Comparison of ENCODE assay signal across 16 cellular contexts in the genomic region with DNA sequence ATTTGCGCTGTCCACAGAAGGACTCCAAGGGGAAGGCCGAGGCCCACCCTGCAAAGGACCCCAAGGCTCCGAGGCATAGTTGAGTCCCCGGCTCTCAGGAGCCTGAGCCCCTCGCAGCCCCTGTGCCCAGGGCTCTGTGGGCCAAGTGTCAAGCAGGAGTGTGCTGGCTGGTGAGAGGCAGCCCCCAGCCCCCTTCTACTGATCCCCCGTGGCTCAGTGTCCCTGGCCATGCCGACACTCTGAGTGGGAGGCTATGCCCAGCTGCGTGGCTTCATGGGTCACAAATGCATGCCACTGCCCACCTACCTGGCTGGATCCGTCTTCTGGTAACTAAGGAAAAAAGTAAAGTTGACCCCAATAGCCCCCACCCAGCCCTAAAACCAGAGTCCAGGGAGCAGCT.
DNase-seq lines count a peak whose midpoint lies in the region; TF ChIP-seq lines count a peak whose summit lies in the region.
"Had no signal": no experiment of that assay in that cellular context is flagged by ENCODE, and none has a peak within 500 bp of the region (broad histone marks: within the 10 kb centered on the region; RNA-seq: fewer than 3 reads in every experiment).

No MANE protein-coding gene starts in this region.

- H2AFZ ChIP-seq in osteoblast (ENCODE audit: low read length), result no peak overlapping the region
- no peak overlapping the region for H2AFZ ChIP-seq in hepatocyte
- H2AFZ ChIP-seq: PC-9 had no signal

- peaks cover 5 to 99% of the 10 kb centered on the region in 2 donors for H3K4me1 ChIP-seq in right atrium auricular region
- H3K4me1 ChIP-seq in osteoblast (ENCODE audit: insufficient read depth, low read length), result peaks cover 14% of the 10 kb centered on the region
- peaks cover 0 to 98% (median 46%) of the 10 kb centered on the region in 4 donors for H3K4me1 ChIP-seq in tibial nerve
- no peaks in the 10 kb centered on the region for H3K4me1 ChIP-seq in hepatocyte (ENCODE audit: insufficient read depth)
- H3K4me1 ChIP-seq: Caco-2 had no signal

- H3K4me1 Mint-ChIP-seq in dendritic cell treated with granulocyte-macrophage colony-stimulating factor and Interleukin-4, amounts not matched to agents 40 ng/mL and 50 ng/mL, for 4 days (ENCODE audit: low read depth), result peaks cover 56% of the 10 kb centered on the region
- H3K4me1 Mint-ChIP-seq: CD4-positive, CD25-positive, alpha-beta regulatory T cell had no signal

- no peaks in the 10 kb centered on the region for H3K9me3 Mint-ChIP-seq in dendritic cell treated with granulocyte-macrophage colony-stimulating factor and Interleukin-4, amounts not matched to agents 40 ng/mL and 50 ng/mL, for 4 days

- POLR2A ChIA-PET in RWPE1 (lab: Yijun Ruan, JAX; ENCODE audit: low non-redundant PET), result no interaction called here

- DNase-seq in right atrium auricular region (ENCODE audit: low spot score) (no peak), osteoblast (ENCODE audit: insufficient read length, low spot score, missing footprints) (peak; percentile 30), tibial nerve (ENCODE audit: low spot score in 2 of 2) (no peak), NCI-H748 treated with DMSO at 0.1 percent for 48 hours (lab: John Stamatoyannopoulos, UW) (no peak), hepatocyte (ENCODE audit: low spot score) (no peak), RWPE1 (ENCODE audit: low spot score) (no peak)
- DNase-seq: ACHN; Caco-2; CD4-positive, CD25-positive, alpha-beta regulatory T cell; DMS153; KG1; NCI-H1436; NCI-H2029; NCI-H2171 treated with DMSO at 0.1 percent for 48 hours; PC-9 had no signal

- peaks cover 7% of the 10 kb centered on the region for H4K20me1 ChIP-seq in osteoblast (ENCODE audit: insufficient read depth, low read length)
- H4K20me1 ChIP-seq in hepatocyte (ENCODE audit: insufficient read depth, poor library complexity, severe bottlenecking), result no peaks in the 10 kb centered on the region

- 71 to 86% methylated on average over 9 of the region's 9 CpGs for WGBS in tibial nerve, 2 donors
- WGBS in hepatocyte (ENCODE audit: low lambda C conversion rate, missing lambda C conversion rate), result 95% methylated on average over 9 of the region's 9 CpGs

- CTCF ChIA-PET in RWPE1 (lab: Yijun Ruan, JAX), result no interaction called here

- TF ChIP-seq POLR2A in tibial nerve (IDR thresholded peaks at IDR 0.05), result no peak

- intact Hi-C loops in dendritic cell treated with granulocyte-macrophage colony-stimulating factor and Interleukin-4, amounts not matched to agents 40 ng/mL and 50 ng/mL, for 4 days (cut with micrococcal nuclease), result no loop called here

- H3K4me3 ChIP-seq in right atrium auricular region (no peak overlapping the region), osteoblast (ENCODE audit: insufficient read depth, low read length) (no peak overlapping the region), tibial nerve (no peak overlapping the region), hepatocyte (no peak overlapping the region)
- H3K4me3 ChIP-seq: PC-9 had no signal

- H3K9me3 ChIP-seq in right atrium auricular region (no peaks in the 10 kb centered on the region), osteoblast (ENCODE audit: low read depth, low read length) (no peaks in the 10 kb centered on the region), tibial nerve (no peaks in the 10 kb centered on the region), hepatocyte (ENCODE audit: low read depth) (no peaks in the 10 kb centered on the region)
- H3K9me3 ChIP-seq: Caco-2 had no signal

- peaks cover 11% of the 10 kb centered on the region for H3K27me3 Mint-ChIP-seq in dendritic cell treated with granulocyte-macrophage colony-stimulating factor and Interleukin-4, amounts not matched to agents 40 ng/mL and 50 ng/mL, for 4 days

- H3K27ac Mint-ChIP-seq in dendritic cell treated with granulocyte-macrophage colony-stimulating factor and Interleukin-4, amounts not matched to agents 40 ng/mL and 50 ng/mL, for 4 days, result peak overlapping the region; percentile 9
- H3K27ac Mint-ChIP-seq: CD4-positive, CD25-positive, alpha-beta regulatory T cell had no signal

- TF ChIP-seq CTCF in right atrium auricular region (IDR thresholded peaks at IDR 0.05), result no peak
- TF ChIP-seq CTCF in osteoblast (IDR thresholded peaks at IDR 0.05; ENCODE audit: extremely low read depth, low read depth, low read length), result no peak
- TF ChIP-seq CTCF in tibial nerve (IDR thresholded peaks at IDR 0.05), result no peak
- no peak for TF ChIP-seq CTCF in hepatocyte (IDR thresholded peaks at IDR 0.05; ENCODE audit: poor library complexity)
- TF ChIP-seq CTCF in RWPE1 (conservative IDR thresholded peaks at IDR 0.05; ENCODE audit: low read depth), result no peak

- H3K27ac ChIP-seq in right atrium auricular region (peak overlapping the region; percentile 56 to 70), osteoblast (ENCODE audit: low read depth, low read length) (no peak overlapping the region), tibial nerve (peak overlapping the region in 3 of 4 donors; percentile 11 to 86 (median 86)), hepatocyte (no peak overlapping the region), RWPE1 (no peak overlapping the region)
- H3K27ac ChIP-seq: PC-9 had no signal

- no peak overlapping the region for H3K4me3 Mint-ChIP-seq in dendritic cell treated with granulocyte-macrophage colony-stimulating factor and Interleukin-4, amounts not matched to agents 40 ng/mL and 50 ng/mL, for 4 days
- H3K4me3 Mint-ChIP-seq: CD4-positive, CD25-positive, alpha-beta regulatory T cell had no signal

- H3K36me3 ChIP-seq in right atrium auricular region (peaks cover 90% of the 10 kb centered on the region), osteoblast (ENCODE audit: insufficient read depth, low read length) (peaks cover 65% of the 10 kb centered on the region), tibial nerve (peaks cover 3 to 69% (median 12%) of the 10 kb centered on the region in 3 donors), hepatocyte (replicated peaks; ENCODE audit: insufficient read depth, low read depth) (no peaks in the 10 kb centered on the region)

- H3K79me2 ChIP-seq in osteoblast (ENCODE audit: insufficient read depth, low read length) (no peaks in the 10 kb centered on the region), hepatocyte (no peaks in the 10 kb centered on the region)

- H3K4me2 ChIP-seq in osteoblast (ENCODE audit: insufficient read depth, low read length), result no peak overlapping the region
- no peak overlapping the region for H3K4me2 ChIP-seq in hepatocyte
- H3K4me2 ChIP-seq: PC-9 had no signal

- no peak for TF ChIP-seq EP300 in tibial nerve (IDR thresholded peaks at IDR 0.05)

- H3K36me3 Mint-ChIP-seq in dendritic cell treated with granulocyte-macrophage colony-stimulating factor and Interleukin-4, amounts not matched to agents 40 ng/mL and 50 ng/mL, for 4 days (ENCODE audit: low read depth), result peaks cover 73% of the 10 kb centered on the region
- H3K36me3 Mint-ChIP-seq: CD4-positive, CD25-positive, alpha-beta regulatory T cell had no signal

- no peaks in the 10 kb centered on the region for H3K9me2 ChIP-seq in hepatocyte (replicated peaks; ENCODE audit: insufficient read depth)

- H3K27me3 ChIP-seq in right atrium auricular region (no peaks in the 10 kb centered on the region), osteoblast (ENCODE audit: insufficient read depth, low read length) (no peaks in the 10 kb centered on the region), tibial nerve (no peaks in the 10 kb centered on the region), hepatocyte (no peaks in the 10 kb centered on the region)

Comparison
In these comparisons a context has a peak if more than half of its experiments do, and no peak if none do; other contexts are left out.
1. H3K27ac ChIP-seq: peak in right atrium auricular region (2 of 2) and tibial nerve (3 of 4); none in osteoblast (single experiment), hepatocyte (single experiment) and RWPE1 (single experiment).